In genomic region chr7:25803117-25803887, GRCh38 we compare ENCODE assay signal across 22 cellular contexts.
DNase-seq lines count a peak whose midpoint lies in the region; ATAC-seq and TF ChIP-seq lines count a peak whose summit lies in the region.
"Had no signal": no experiment of that assay in that cellular context is flagged by ENCODE, and none has a peak within 500 bp of the region (broad histone marks: within the 10 kb centered on the region; RNA-seq: fewer than 3 reads in every experiment).

No MANE protein-coding gene starts in this region.

- ATAC-seq in Right ventricle myocardium inferior, result peak; percentile 50
- ATAC-seq in left ventricle myocardium superior, result no peak
- no peak for ATAC-seq in HG02798 (IDR thresholded peaks at IDR 0.05; ENCODE audit: poor library complexity, unreplicated experiment)
- ATAC-seq: effector memory CD8-positive, alpha-beta T cell had no signal

- no peak overlapping the region for H3K4me3 Mint-ChIP-seq in neural progenitor cell
- H3K4me3 Mint-ChIP-seq: activated B cell treated with CpG ODN at 0.5 μM for 24 hours; CD4-positive, CD25-positive, alpha-beta regulatory T cell; effector memory CD8-positive, alpha-beta T cell; immature natural killer cell; T-helper 2 cell treated with Interferon-gamma antibody and Interleukin-4, amounts not matched to agents 5 μg/mL and 100 μg/mL, for 36 hours had no signal

- H3K27ac Mint-ChIP-seq in neural progenitor cell, result peak overlapping the region; percentile 15
- H3K27ac Mint-ChIP-seq: activated B cell treated with CpG ODN at 0.5 μM for 24 hours; CD4-positive, CD25-positive, alpha-beta regulatory T cell; effector memory CD8-positive, alpha-beta T cell; immature natural killer cell; T-helper 2 cell treated with Interferon-gamma antibody and Interleukin-4, amounts not matched to agents 5 μg/mL and 100 μg/mL, for 36 hours had no signal

- H3K27me3 ChIP-seq in ascending aorta, result no peaks in the 10 kb centered on the region
- no peaks in the 10 kb centered on the region for H3K27me3 ChIP-seq in neural progenitor cell
- H3K27me3 ChIP-seq in thyroid gland, result no peaks in the 10 kb centered on the region
- H3K27me3 ChIP-seq: heart left ventricle had no signal

- H3K4me1 Mint-ChIP-seq in neural progenitor cell, result peaks cover 8% of the 10 kb centered on the region
- H3K4me1 Mint-ChIP-seq: activated B cell treated with CpG ODN at 0.5 μM for 24 hours; CD4-positive, CD25-positive, alpha-beta regulatory T cell; immature natural killer cell had no signal

- TF ChIP-seq POLR2A in thyroid gland (IDR thresholded peaks at IDR 0.05), result peak in 1 of 2 donors; percentile 28

- H3K4me1 ChIP-seq in ascending aorta (peaks cover 0 to 28% of the 10 kb centered on the region in 2 donors), neural progenitor cell (peaks cover 7% of the 10 kb centered on the region), thyroid gland (peaks cover 24 to 34% of the 10 kb centered on the region in 2 donors)
- H3K4me1 ChIP-seq: HAP-1, heart left ventricle had no signal

- WGBS in thyroid gland, 2 donors, result 49% methylated on average over 11 of the region's 11 CpGs

- H3K9ac ChIP-seq in neural progenitor cell, result no peak overlapping the region

- H4K20me1 ChIP-seq in neural progenitor cell (ENCODE audit: low read depth), result no peaks in the 10 kb centered on the region

- in situ Hi-C loops in ACHN (cut with HindIII; ENCODE audit: low pct_ligation_motif_present, low pct_unique_long_range_greater_than_20kb, low sequenced_read_pairs), result no loop called here

- H2AFZ ChIP-seq in neural progenitor cell (replicated peaks), result no peak overlapping the region

- H3K9me3 Mint-ChIP-seq in neural progenitor cell, result no peaks in the 10 kb centered on the region
- H3K9me3 Mint-ChIP-seq: activated B cell treated with CpG ODN at 0.5 μM for 24 hours; effector memory CD8-positive, alpha-beta T cell; immature natural killer cell; T-helper 2 cell treated with Interferon-gamma antibody and Interleukin-4, amounts not matched to agents 5 μg/mL and 100 μg/mL, for 36 hours had no signal

- H3K79me2 ChIP-seq in neural progenitor cell (ENCODE audit: low read depth), result no peaks in the 10 kb centered on the region

- H3K4me2 ChIP-seq in neural progenitor cell, result no peak overlapping the region

- H3F3A ChIP-seq in neural progenitor cell (ENCODE audit: low read depth), result no peaks in the 10 kb centered on the region

- H3K9me3 ChIP-seq in ascending aorta, result no peaks in the 10 kb centered on the region
- no peaks in the 10 kb centered on the region for H3K9me3 ChIP-seq in neural progenitor cell (ENCODE audit: low read depth)
- H3K9me3 ChIP-seq in thyroid gland, result no peaks in the 10 kb centered on the region
- H3K9me3 ChIP-seq: HAP-1, heart left ventricle had no signal

- no peaks in the 10 kb centered on the region for H3K27me3 Mint-ChIP-seq in neural progenitor cell (ENCODE audit: insufficient read depth, low read depth)

- H3K4me3 ChIP-seq in ascending aorta, result no peak overlapping the region
- no peak overlapping the region for H3K4me3 ChIP-seq in neural progenitor cell
- H3K4me3 ChIP-seq in thyroid gland (replicated peaks in 1 of 3), result no peak overlapping the region
- H3K4me3 ChIP-seq: HAP-1, heart left ventricle, lung had no signal

- H3K27ac ChIP-seq in ascending aorta (peak overlapping the region; percentile 46 to 57), neural progenitor cell (no peak overlapping the region), thyroid gland (peak overlapping the region; percentile 81 to 93 (median 84))

- DNase-seq in Right ventricle myocardium inferior (ENCODE audit: missing footprints), result no peak
- DNase-seq in left ventricle myocardium superior, result no peak
- DNase-seq in ascending aorta (ENCODE audit: low spot score in 2 of 2), result no peak
- DNase-seq in neural progenitor cell (ENCODE audit: low spot score), result no peak
- peak; percentile 75 to 78 for DNase-seq in thyroid gland
- no peak for DNase-seq in ACHN
- DNase-seq in epidermal melanocyte (ENCODE audit: insufficient read length, low spot score), result no peak
- DNase-seq: activated B cell treated with CpG ODN at 0.5 μM for 24 hours; activated CD8-positive, alpha-beta memory T cell treated with anti-CD3 and anti-CD28 coated beads for 24 hours; CD4-positive, CD25-positive, alpha-beta regulatory T cell; effector memory CD8-positive, alpha-beta T cell; heart left ventricle; immature natural killer cell; NCI-H1436; NCI-H774; small intestine; stimulated activated CD4-positive, alpha-beta T cell treated with anti-CD3 and anti-CD28 coated beads, Interleukin-4, amount 100 ng/mL, for 24 hours; substantia nigra had no signal

- TF ChIP-seq CTCF in ascending aorta (IDR thresholded peaks at IDR 0.05) (no peak), neural progenitor cell (IDR thresholded peaks at IDR 0.05) (no peak), thyroid gland (IDR thresholded peaks at IDR 0.05) (no peak)

- no peaks in the 10 kb centered on the region for H3K36me3 Mint-ChIP-seq in neural progenitor cell
- H3K36me3 Mint-ChIP-seq: CD4-positive, CD25-positive, alpha-beta regulatory T cell; immature natural killer cell had no signal

- intact Hi-C loops in Right ventricle myocardium inferior (cut with DNase I) (no loop called here), left ventricle myocardium superior (cut with micrococcal nuclease) (no loop called here), ascending aorta (cut with DNase I) (loop anchor here (2.0 kb wide), 1 partner anchor 39 kb away; no protein-coding TSS in a partner anchor), thyroid gland (cut with DNase I) (no loop called here)

- H3K36me3 ChIP-seq in ascending aorta, result no peaks in the 10 kb centered on the region
- no peaks in the 10 kb centered on the region for H3K36me3 ChIP-seq in neural progenitor cell
- no peaks in the 10 kb centered on the region for H3K36me3 ChIP-seq in thyroid gland
- H3K36me3 ChIP-seq: HAP-1, heart left ventricle had no signal

Comparison
In these comparisons a context has a peak if more than half of its experiments do, and no peak if none do; other contexts are left out.
1. DNase-seq: peak in thyroid gland (2 of 2); none in Right ventricle myocardium inferior (single experiment), left ventricle myocardium superior (single experiment), ascending aorta (0 of 2), neural progenitor cell (single experiment), ACHN (single experiment) and epidermal melanocyte (single experiment).